ENCODE assay signal across 8 cellular contexts in the genomic region with DNA sequence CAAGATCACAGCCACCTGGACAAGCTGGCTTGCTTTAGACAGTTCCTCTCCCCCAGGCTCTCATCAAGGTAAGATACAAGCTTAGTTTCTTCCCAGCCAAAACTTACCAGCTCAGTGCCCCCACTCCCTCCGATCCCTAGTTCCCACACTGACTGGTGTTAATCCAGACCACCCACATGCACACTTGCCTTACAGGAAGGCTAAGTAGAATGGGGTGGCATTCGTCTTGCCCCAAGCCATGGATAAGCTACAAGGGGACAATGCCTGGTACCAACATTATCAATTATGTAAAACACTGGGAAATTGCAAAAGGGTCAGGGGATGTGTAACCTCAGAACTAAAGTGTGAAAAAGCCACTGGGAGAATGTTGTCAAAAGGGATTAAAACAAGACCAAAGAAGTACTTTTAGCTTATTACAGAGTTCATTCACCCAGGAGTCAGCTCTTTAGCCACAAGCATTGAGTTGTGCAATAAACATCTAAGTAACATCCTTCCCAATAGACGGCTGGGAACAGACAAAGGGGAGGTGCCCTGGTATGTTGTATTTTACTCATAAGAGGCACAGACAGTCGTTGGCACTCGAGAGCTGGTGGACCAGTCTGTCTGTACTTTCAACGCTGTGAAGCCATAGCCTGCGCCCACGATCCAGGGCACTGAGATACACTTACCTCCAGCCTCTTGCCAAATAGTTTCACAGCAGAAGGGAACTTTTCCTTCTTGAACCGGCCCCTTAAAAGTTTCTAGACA. TPM values are rescaled to one million over a fixed set of nuclear protein-coding genes. Genes with fewer than 3 reads are reported as not detected.
DNase-seq lines count a peak whose midpoint lies in the region; ATAC-seq and TF ChIP-seq lines count a peak whose summit lies in the region.

No MANE protein-coding gene starts in this region.

- peak overlapping the region in 17 of 21 experiments; percentile 47 to 85 (median 72) for H3K27ac ChIP-seq in skin epidermis

- peaks cover 36% of the 10 kb centered on the region for H3K4me1 Mint-ChIP-seq in CD14-positive monocyte
- peaks cover 48% of the 10 kb centered on the region for H3K4me1 Mint-ChIP-seq in activated naive CD8-positive, alpha-beta T cell treated with anti-CD3 and anti-CD28 coated beads, Interleukin-2, amount 50 U/mL, for 24 hours

- no peak for ATAC-seq in activated naive CD8-positive, alpha-beta T cell treated with anti-CD3 and anti-CD28 coated beads, Interleukin-2, amount 50 U/mL, for 24 hours

- no peak for TF ChIP-seq CTCF in CD14-positive monocyte (IDR thresholded peaks at IDR 0.05)

- peaks cover 7 to 19% (median 15%) of the 10 kb centered on the region in 7 donors for H3K9me3 Mint-ChIP-seq in CD14-positive monocyte
- H3K9me3 Mint-ChIP-seq in activated naive CD8-positive, alpha-beta T cell treated with anti-CD3 and anti-CD28 coated beads, Interleukin-2, amount 50 U/mL, for 24 hours: peaks cover 8% of the 10 kb centered on the region

- H3K4me3 ChIP-seq in iPS-11a (ENCODE audit: low read depth, low read length) (peak overlapping the region; percentile 69), skin epidermis (peak overlapping the region in 6 of 7 experiments; percentile 54 to 78 (median 66))

- H3K36me3 Mint-ChIP-seq in CD14-positive monocyte: peaks cover 9 to 14% of the 10 kb centered on the region in 2 donors
- peaks cover 44% of the 10 kb centered on the region for H3K36me3 Mint-ChIP-seq in activated naive CD8-positive, alpha-beta T cell treated with anti-CD3 and anti-CD28 coated beads, Interleukin-2, amount 50 U/mL, for 24 hours (ENCODE audit: low read depth)

- in situ Hi-C loops in KBM-7 (cut with MboI; ENCODE audit: low pct_unique_long_range_greater_than_20kb, low sequenced_read_pairs): no loop called here

- intact Hi-C loops in CD14-positive monocyte (cut with micrococcal nuclease): no loop called here

- peak overlapping the region; percentile 90 to 93 for H3K4me3 Mint-ChIP-seq in CD14-positive monocyte
- peak overlapping the region; percentile 96 for H3K4me3 Mint-ChIP-seq in activated naive CD8-positive, alpha-beta T cell treated with anti-CD3 and anti-CD28 coated beads, Interleukin-2, amount 50 U/mL, for 24 hours

- H3K27ac Mint-ChIP-seq in CD14-positive monocyte: peak overlapping the region; percentile 75 to 91 (median 84)
- H3K27ac Mint-ChIP-seq in activated naive CD8-positive, alpha-beta T cell treated with anti-CD3 and anti-CD28 coated beads, Interleukin-2, amount 50 U/mL, for 24 hours: peak overlapping the region; percentile 53

- DNase-seq in CD14-positive monocyte (ENCODE audit: low spot score) (peak; percentile 57), KBM-7 (peak; percentile 44), amniotic stem cell (lab: John Stamatoyannopoulos, UW) (no peak)
- no peak for DNase-seq in activated naive CD8-positive, alpha-beta T cell treated with anti-CD3 and anti-CD28 coated beads, Interleukin-2, amount 50 U/mL, for 24 hours
- DNase-seq in stimulated activated CD4-positive, alpha-beta T cell treated with anti-CD3 and anti-CD28 coated beads, Interleukin-4, amount 100 ng/mL, for 4 hours: no peak
- no peak for DNase-seq in activated CD4-positive, CD25-positive, alpha-beta regulatory T cell (lab: John Stamatoyannopoulos, UW)

- H3K27me3 Mint-ChIP-seq in CD14-positive monocyte (ENCODE audit: low read depth in 3 of 3): peaks cover 0 to 3% (median under 1%) of the 10 kb centered on the region in 3 donors
- no peaks in the 10 kb centered on the region for H3K27me3 Mint-ChIP-seq in activated naive CD8-positive, alpha-beta T cell treated with anti-CD3 and anti-CD28 coated beads, Interleukin-2, amount 50 U/mL, for 24 hours

RNA-seq across cellular contexts. Expression of gene DHCR7, which starts 1.1 kb away (rescaled TPM):
- polyA plus RNA-seq in CD14-positive monocyte: 1 to 10 TPM; 2.2 to 3.9 TPM

RNA-seq across cellular contexts. Expression of gene NADSYN1, which starts 5.9 kb away (rescaled TPM):
- 10 to 100 TPM; 44.1 to 44.8 TPM for polyA plus RNA-seq in CD14-positive monocyte

Comparison
In these comparisons a context has a peak if more than half of its experiments do, and no peak if none do; other contexts are left out.
1. DNase-seq: peak in CD14-positive monocyte (single experiment) and KBM-7 (single experiment); none in activated naive CD8-positive, alpha-beta T cell treated with anti-CD3 and anti-CD28 coated beads, Interleukin-2, amount 50 U/mL, for 24 hours (single experiment), stimulated activated CD4-positive, alpha-beta T cell treated with anti-CD3 and anti-CD28 coated beads, Interleukin-4, amount 100 ng/mL, for 4 hours (0 of 2), amniotic stem cell (single experiment) and activated CD4-positive, CD25-positive, alpha-beta regulatory T cell (0 of 4).